8 cellular contexts compared by ENCODE assay signal in genomic region chr5:160463775-160464465, GRCh38. TPM values are rescaled to one million over a fixed set of nuclear protein-coding genes. Genes with fewer than 3 reads are reported as not detected.
DNase-seq lines count a peak whose midpoint lies in the region; ATAC-seq and TF ChIP-seq lines count a peak whose summit lies in the region.

No MANE protein-coding gene starts in this region.

- no peaks in the 10 kb centered on the region for H3K9me3 ChIP-seq in OCI-LY1 (ENCODE audit: low read length)
- H3K9me3 ChIP-seq in smooth muscle cell (replicated peaks; ENCODE audit: low read depth) = no peaks in the 10 kb centered on the region

- H3K4me3 Mint-ChIP-seq in activated CD8-positive, alpha-beta memory T cell treated with anti-CD3 and anti-CD28 coated beads, Interleukin-2, amount 10 ng/mL, durations not matched to agents 7 days and 5 days = no peak overlapping the region

- CTCF ChIA-PET in activated CD8-positive, alpha-beta memory T cell treated with anti-CD3 and anti-CD28 coated beads, Interleukin-2, amount 10 ng/mL, durations not matched to agents 7 days and 5 days (lab: Charles Lee) = interaction anchor here (1.7 to 9.8 kb wide), 3 partner anchors 10 to 44 kb away, joined by 4 to 172 read pairs (median 6); no protein-coding TSS in a partner anchor

- H3K27me3 Mint-ChIP-seq in activated CD8-positive, alpha-beta memory T cell treated with anti-CD3 and anti-CD28 coated beads, Interleukin-2, amount 10 ng/mL, durations not matched to agents 7 days and 5 days = no peaks in the 10 kb centered on the region

- H3K4me3 ChIP-seq in OCI-LY1 (ENCODE audit: low read depth, low read length, poor library complexity, severe bottlenecking) = no peak overlapping the region
- no peak overlapping the region for H3K4me3 ChIP-seq in smooth muscle cell

- no peaks in the 10 kb centered on the region for H4K20me1 ChIP-seq in OCI-LY1 (ENCODE audit: insufficient read depth, low read length)
- no peaks in the 10 kb centered on the region for H4K20me1 ChIP-seq in smooth muscle cell (ENCODE audit: low read depth)

- H3K27me3 ChIP-seq in OCI-LY1 (ENCODE audit: insufficient read depth, low read length) (no peaks in the 10 kb centered on the region), smooth muscle cell (ENCODE audit: low read depth) (no peaks in the 10 kb centered on the region)

- H2AFZ ChIP-seq in OCI-LY1 (ENCODE audit: low read length) = no peak overlapping the region
- no peak overlapping the region for H2AFZ ChIP-seq in smooth muscle cell (ENCODE audit: low read depth)

- H3F3A ChIP-seq in OCI-LY1 (ENCODE audit: insufficient read depth, low read length) (no peaks in the 10 kb centered on the region), smooth muscle cell (ENCODE audit: low read depth) (peaks cover 6% of the 10 kb centered on the region)

- H3K9ac ChIP-seq in OCI-LY1 (ENCODE audit: low read length) (no peak overlapping the region), smooth muscle cell (ENCODE audit: low read depth) (no peak overlapping the region)

- no peaks in the 10 kb centered on the region for H3K9me2 ChIP-seq in OCI-LY1 (ENCODE audit: low read depth, low read length)

- no peaks in the 10 kb centered on the region for H3K9me3 Mint-ChIP-seq in activated CD8-positive, alpha-beta memory T cell treated with anti-CD3 and anti-CD28 coated beads, Interleukin-2, amount 10 ng/mL, durations not matched to agents 7 days and 5 days (ENCODE audit: low read depth)

- H3K36me3 Mint-ChIP-seq in activated CD8-positive, alpha-beta memory T cell treated with anti-CD3 and anti-CD28 coated beads, Interleukin-2, amount 10 ng/mL, durations not matched to agents 7 days and 5 days = peaks cover 8% of the 10 kb centered on the region

- H3K4me2 ChIP-seq in OCI-LY1 (ENCODE audit: low read length) (peak overlapping the region; percentile 8; the same call in 1 of the 2 replicates), smooth muscle cell (peak overlapping the region; percentile 13)

- H3K27ac Mint-ChIP-seq in activated CD8-positive, alpha-beta memory T cell treated with anti-CD3 and anti-CD28 coated beads, Interleukin-2, amount 10 ng/mL, durations not matched to agents 7 days and 5 days = peak overlapping the region; percentile 25

- H3K4me1 ChIP-seq in OCI-LY1 (ENCODE audit: insufficient read depth, low read length, severe bottlenecking) = peaks cover 48% of the 10 kb centered on the region
- no peaks in the 10 kb centered on the region for H3K4me1 ChIP-seq in smooth muscle cell (ENCODE audit: low read depth)

- no peak for DNase-seq in activated CD8-positive, alpha-beta memory T cell treated with anti-CD3 and anti-CD28 coated beads, Interleukin-2, amount 10 ng/mL, durations not matched to agents 7 days and 5 days
- no peak for DNase-seq in activated CD8-positive, alpha-beta memory T cell treated with anti-CD3 and anti-CD28 coated beads, Interleukin-2, amount 50 U/mL, for 4 hours
- peak; percentile 51 for DNase-seq in dedifferentiated amniotic fluid mesenchymal stem cell (ENCODE audit: extremely low spot score)
- DNase-seq in smooth muscle cell (lab: John Stamatoyannopoulos, UW; ENCODE audit: unreplicated experiment) = no peak
- DNase-seq in activated effector memory CD4-positive, alpha-beta T cell treated with Interleukin-2 at 50 U/mL for 16 hours = no peak
- DNase-seq in retina = no peak
- DNase-seq in 8988T = no peak

- H3K4me1 Mint-ChIP-seq in activated CD8-positive, alpha-beta memory T cell treated with anti-CD3 and anti-CD28 coated beads, Interleukin-2, amount 10 ng/mL, durations not matched to agents 7 days and 5 days = peaks cover 53% of the 10 kb centered on the region

- 65% methylated on average over 7 of the region's 7 CpGs for WGBS in smooth muscle cell (ENCODE audit: low lambda C conversion rate)

- ATAC-seq in activated CD8-positive, alpha-beta memory T cell treated with anti-CD3 and anti-CD28 coated beads, Interleukin-2, amount 10 ng/mL, durations not matched to agents 7 days and 5 days = no peak

- H3K27ac ChIP-seq in OCI-LY1 (ENCODE audit: low read depth, low read length, poor library complexity, severe bottlenecking) (peak overlapping the region; percentile 12), smooth muscle cell (ENCODE audit: low read depth) (peak overlapping the region; percentile 3)

- H3K79me2 ChIP-seq in OCI-LY1 (ENCODE audit: insufficient read depth, low read length) (peaks cover 8% of the 10 kb centered on the region), smooth muscle cell (ENCODE audit: low read depth) (peaks cover 4% of the 10 kb centered on the region)

- H3K36me3 ChIP-seq in OCI-LY1 (ENCODE audit: insufficient read depth, low read length) (no peaks in the 10 kb centered on the region), smooth muscle cell (ENCODE audit: low read depth) (no peaks in the 10 kb centered on the region)

- no peak for TF ChIP-seq CTCF in OCI-LY1 (IDR thresholded peaks at IDR 0.05; ENCODE audit: low read length)
- no peak for TF ChIP-seq CTCF in smooth muscle cell (IDR thresholded peaks at IDR 0.05; ENCODE audit: borderline replicate concordance, insufficient read depth, poor library complexity, severe bottlenecking)

RNA-seq across cellular contexts. Expression of gene PTTG1, which starts 42.3 kb away (rescaled TPM):
- 100 to 1,000 TPM; 204 to 212 TPM for total RNA-seq in activated CD8-positive, alpha-beta memory T cell treated with anti-CD3 and anti-CD28 coated beads, Interleukin-2, amount 10 ng/mL, durations not matched to agents 7 days and 5 days
- total RNA-seq in smooth muscle cell = 61.5 and 98.7 TPM in 2 replicates
- polyA plus RNA-seq in smooth muscle cell = 81.9 and 92.3 TPM in 2 replicates

RNA-seq across cellular contexts. Expression of gene SLU7, which starts 45.0 kb away (rescaled TPM):
- 10 to 100 TPM; 50.1 to 54.6 TPM for total RNA-seq in activated CD8-positive, alpha-beta memory T cell treated with anti-CD3 and anti-CD28 coated beads, Interleukin-2, amount 10 ng/mL, durations not matched to agents 7 days and 5 days
- 48.1 and 67.0 TPM in 2 replicates for total RNA-seq in smooth muscle cell
- 46.3 and 50.3 TPM in 2 replicates for polyA plus RNA-seq in smooth muscle cell
